Comparison of ENCODE assay signal across 20 cellular contexts in genomic region chr20:12875510-12875909, GRCh38.
DNase-seq lines count a peak whose midpoint lies in the region; ATAC-seq and TF ChIP-seq lines count a peak whose summit lies in the region.
"Had no signal": no experiment of that assay in that cellular context is flagged by ENCODE, and none has a peak within 500 bp of the region (broad histone marks: within the 10 kb centered on the region; RNA-seq: fewer than 3 reads in every experiment).

No MANE protein-coding gene starts in this region.

- H3K9me3 Mint-ChIP-seq in chondrocyte (ENCODE audit: low read depth): no peaks in the 10 kb centered on the region

- ATAC-seq in gastrocnemius medialis: peak; percentile 21 to 50
- ATAC-seq: PC-3 had no signal

- no peaks in the 10 kb centered on the region for H3K27me3 ChIP-seq in WERI-Rb-1 (ENCODE audit: insufficient read depth, low read depth, severe bottlenecking)
- H3K27me3 ChIP-seq in hepatocyte: no peaks in the 10 kb centered on the region
- H3K27me3 ChIP-seq in gastrocnemius medialis: no peaks in the 10 kb centered on the region

- H3K36me3 ChIP-seq in WERI-Rb-1 (no peaks in the 10 kb centered on the region), hepatocyte (replicated peaks; ENCODE audit: insufficient read depth, low read depth) (no peaks in the 10 kb centered on the region), gastrocnemius medialis (no peaks in the 10 kb centered on the region)

- DNase-seq in NB4 (ENCODE audit: low read depth) (peak; percentile 4), WERI-Rb-1 (peak; percentile 26), hepatocyte (ENCODE audit: low spot score) (peak; percentile 6), gastrocnemius medialis (peak in 1 of 2 donors; percentile 36), GM19238 (ENCODE audit: insufficient read length, low spot score) (no peak), chondrocyte (ENCODE audit: low spot score) (no peak)
- DNase-seq in effector CD4-positive, alpha-beta T cell: no peak
- DNase-seq: CD4-positive, CD25-positive, alpha-beta regulatory T cell; DMS153; EL; MM.1S; NCI-H1105; NCI-H1694 treated with DMSO at 0.1 percent for 48 hours; NCI-H2107; NCI-H2227 treated with DMSO at 0.1 percent for 48 hours; NCI-H524 treated with DMSO at 0.1 percent for 48 hours; PC-3; SK-N-SH had no signal

- H3K27ac ChIP-seq in WERI-Rb-1: no peak overlapping the region
- H3K27ac ChIP-seq in hepatocyte: no peak overlapping the region
- H3K27ac ChIP-seq in gastrocnemius medialis: no peak overlapping the region

- peaks cover 9% of the 10 kb centered on the region for H3K27me3 Mint-ChIP-seq in chondrocyte (ENCODE audit: low read depth)
- H3K27me3 Mint-ChIP-seq: B cell; CD4-positive, CD25-positive, alpha-beta regulatory T cell had no signal

- H4K20me1 ChIP-seq in hepatocyte (ENCODE audit: insufficient read depth, poor library complexity, severe bottlenecking): no peaks in the 10 kb centered on the region

- no peak overlapping the region for H2AFZ ChIP-seq in hepatocyte

- no peak overlapping the region for H3K4me3 Mint-ChIP-seq in chondrocyte (ENCODE audit: unreplicated experiment)
- H3K4me3 Mint-ChIP-seq: B cell; CD4-positive, CD25-positive, alpha-beta regulatory T cell had no signal

- H3K9me2 ChIP-seq in hepatocyte (replicated peaks; ENCODE audit: insufficient read depth): no peaks in the 10 kb centered on the region
- H3K9me2 ChIP-seq: SK-N-SH had no signal

- TF ChIP-seq POLR2A in NB4 (IDR thresholded peaks at IDR 0.05; ENCODE audit: extremely low read depth, insufficient read length) (no peak), gastrocnemius medialis (IDR thresholded peaks at IDR 0.05) (no peak)

- TF ChIP-seq CTCF in NB4 (IDR thresholded peaks at IDR 0.05; ENCODE audit: low read depth, low read length): no peak
- TF ChIP-seq CTCF in WERI-Rb-1 (IDR thresholded peaks at IDR 0.05; ENCODE audit: low read depth, low read length): no peak
- no peak for TF ChIP-seq CTCF in hepatocyte (IDR thresholded peaks at IDR 0.05; ENCODE audit: poor library complexity)
- no peak for TF ChIP-seq CTCF in gastrocnemius medialis (IDR thresholded peaks at IDR 0.05 in 4 of 5, conservative IDR thresholded peaks at IDR 0.05 in 1 of 5)
- TF ChIP-seq CTCF in chondrocyte (IDR thresholded peaks at IDR 0.05): no peak

- no peak overlapping the region for H3K4me3 ChIP-seq in NB4 (ENCODE audit: low read depth, low read length)
- no peak overlapping the region for H3K4me3 ChIP-seq in WERI-Rb-1 (ENCODE audit: low read depth, low read length)
- H3K4me3 ChIP-seq in hepatocyte: no peak overlapping the region
- no peak overlapping the region for H3K4me3 ChIP-seq in gastrocnemius medialis

- H3K4me2 ChIP-seq in hepatocyte: no peak overlapping the region
- H3K4me2 ChIP-seq: SK-N-SH had no signal

- 68% methylated on average over 6 of the region's 6 CpGs for WGBS in hepatocyte (ENCODE audit: low lambda C conversion rate, missing lambda C conversion rate)

- H3K36me3 Mint-ChIP-seq in chondrocyte (ENCODE audit: low read depth): no peaks in the 10 kb centered on the region
- H3K36me3 Mint-ChIP-seq: CD4-positive, CD25-positive, alpha-beta regulatory T cell had no signal

- H3K9me3 ChIP-seq in WERI-Rb-1 (ENCODE audit: severe bottlenecking) (no peaks in the 10 kb centered on the region), hepatocyte (ENCODE audit: low read depth) (no peaks in the 10 kb centered on the region), gastrocnemius medialis (no peaks in the 10 kb centered on the region)
- H3K9me3 ChIP-seq: Caco-2, SK-N-SH had no signal

- in situ Hi-C loops in gastrocnemius medialis (cut with MboI; ENCODE audit: low sequenced_read_pairs in 4 of 4): no loop called here

- H3K79me2 ChIP-seq in hepatocyte: no peaks in the 10 kb centered on the region

- no peaks in the 10 kb centered on the region for H3K4me1 Mint-ChIP-seq in chondrocyte (ENCODE audit: low read depth)
- H3K4me1 Mint-ChIP-seq: B cell; CD4-positive, CD25-positive, alpha-beta regulatory T cell had no signal

- intact Hi-C loops in gastrocnemius medialis (cut with DNase I; ENCODE audit: low total_unique reads): no loop called here

- no peak overlapping the region for H3K27ac Mint-ChIP-seq in chondrocyte (ENCODE audit: unreplicated experiment)
- H3K27ac Mint-ChIP-seq: B cell; CD4-positive, CD25-positive, alpha-beta regulatory T cell had no signal

- H3K4me1 ChIP-seq in hepatocyte (ENCODE audit: insufficient read depth): no peaks in the 10 kb centered on the region
- no peaks in the 10 kb centered on the region for H3K4me1 ChIP-seq in gastrocnemius medialis
- H3K4me1 ChIP-seq: Caco-2 had no signal

Comparison
In these comparisons a context has a peak if more than half of its experiments do, and no peak if none do; other contexts are left out.
1. DNase-seq: peak in NB4 (single experiment), WERI-Rb-1 (single experiment) and hepatocyte (single experiment); none in GM19238 (single experiment), effector CD4-positive, alpha-beta T cell (single experiment) and chondrocyte (single experiment).